Comparison of ENCODE assay signal across 10 cellular contexts in the genomic region with DNA sequence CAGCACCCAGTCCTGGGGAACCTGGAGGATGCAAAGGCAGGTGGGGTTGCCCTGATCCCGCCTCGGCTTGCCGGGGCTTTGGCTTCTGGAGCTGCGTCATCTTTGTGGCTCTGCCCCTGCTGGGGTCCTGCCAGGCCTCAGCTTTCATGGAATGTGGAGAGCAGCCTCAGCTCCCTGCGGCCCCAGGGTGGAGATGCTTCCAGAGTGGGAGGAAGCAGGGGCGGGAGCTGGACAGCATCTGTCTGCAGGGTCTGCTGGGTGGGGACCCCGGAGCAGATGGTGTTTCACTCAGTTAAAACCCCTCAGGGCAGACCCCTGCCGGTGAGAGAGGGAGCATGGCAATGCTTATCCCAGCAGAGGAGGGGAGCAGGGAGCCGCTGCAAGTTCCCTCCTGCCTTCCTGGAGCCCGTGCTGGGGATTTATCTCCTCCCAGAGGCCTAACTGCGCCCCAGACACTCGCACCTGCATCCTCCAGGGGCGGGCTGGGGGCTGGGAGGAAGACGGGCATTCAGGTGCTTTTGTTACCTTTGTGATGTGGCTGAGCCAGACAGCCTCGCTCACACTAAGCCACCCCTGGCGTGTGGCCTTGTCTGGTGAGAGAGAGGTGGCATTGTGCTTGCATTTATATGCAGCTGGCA. TPM values are rescaled to one million over a fixed set of nuclear protein-coding genes. Genes with fewer than 3 reads are reported as not detected.
DNase-seq lines count a peak whose midpoint lies in the region; ATAC-seq and TF ChIP-seq lines count a peak whose summit lies in the region.
"Had no signal": no experiment of that assay in that cellular context is flagged by ENCODE, and none has a peak within 500 bp of the region (broad histone marks: within the 10 kb centered on the region; RNA-seq: fewer than 3 reads in every experiment).

No MANE protein-coding gene starts in this region.

- 22 to 30% (median 26%) methylated on average over 16 of the region's 16 CpGs for WGBS in ovary, 3 donors

- H3K4me3 ChIP-seq in GM23338 (peak overlapping the region; percentile 34; the same call in 1 of the 2 replicates), ovary (no peak overlapping the region)

- DNase-seq in GM23338 (ENCODE audit: low spot score): peak; percentile 94
- DNase-seq in NCI-H526 treated with DMSO at 0.1 percent for 48 hours (lab: John Stamatoyannopoulos, UW): peak; percentile 58
- DNase-seq in foreskin keratinocyte: no peak
- DNase-seq in ovary: peak; percentile 73 to 84 (median 75)
- DNase-seq in natural killer cell treated with Interleukin-12 subunit alpha and Interleukin-12 subunit beta and Interleukin-15 and Interleukin-18, amount 100 ng/mL, for 72 hours (ENCODE audit: low spot score): no peak
- no peak for DNase-seq in RPMI8226
- DNase-seq: NCI-H226, T-helper 2 cell had no signal

- H3K4me2 ChIP-seq in GM23338: peak overlapping the region; percentile 66

- no peaks in the 10 kb centered on the region for H4K20me1 ChIP-seq in GM23338 (replicated peaks; ENCODE audit: insufficient read depth)

- H3K9me3 Mint-ChIP-seq in GM23338: peaks cover 7% of the 10 kb centered on the region; the same call in 2 of the 3 replicates
- no peaks in the 10 kb centered on the region for H3K9me3 Mint-ChIP-seq in natural killer cell treated with Interleukin-12 subunit alpha and Interleukin-12 subunit beta and Interleukin-15 and Interleukin-18, amount 100 ng/mL, for 72 hours

- peak; percentile 93 for ATAC-seq in GM23338
- ATAC-seq in foreskin keratinocyte: peak; percentile 41
- ATAC-seq in HG02610 (IDR thresholded peaks at IDR 0.05; ENCODE audit: unreplicated experiment): no peak
- no peak for ATAC-seq in natural killer cell treated with Interleukin-12 subunit alpha and Interleukin-12 subunit beta and Interleukin-15 and Interleukin-18, amount 100 ng/mL, for 72 hours

- H3K27me3 ChIP-seq in GM23338 (ENCODE audit: insufficient read depth) (no peaks in the 10 kb centered on the region), foreskin keratinocyte (peaks cover 29% of the 10 kb centered on the region), ovary (no peaks in the 10 kb centered on the region)

- intact Hi-C loops in ovary (cut with DNase I): loop anchor here in 1 of 4 donors (5.0 kb wide), 1 partner anchor 580 kb away; no protein-coding TSS in a partner anchor

- TF ChIP-seq CTCF in GM23338 (conservative IDR thresholded peaks at IDR 0.05; ENCODE audit: low read depth in 2 of 2) (peak; percentile 38 to 47; a peak in 3 of 4 replicates), foreskin keratinocyte (conservative IDR thresholded peaks at IDR 0.05) (peak; percentile 6), ovary (IDR thresholded peaks at IDR 0.05) (peak in 1 of 3 donors; percentile 12)

- peaks cover 24% of the 10 kb centered on the region for H3K27me3 Mint-ChIP-seq in GM23338 (ENCODE audit: insufficient read depth, low read depth, poor library complexity)
- H3K27me3 Mint-ChIP-seq in natural killer cell treated with Interleukin-12 subunit alpha and Interleukin-12 subunit beta and Interleukin-15 and Interleukin-18, amount 100 ng/mL, for 72 hours: peaks cover 0 to 2% of the 10 kb centered on the region in 2 donors

- H3F3A ChIP-seq in GM23338 (replicated peaks; ENCODE audit: low read depth): 0 out of 2 replicates have a peak, but pooled peaks cover 7% of the 10 kb centered on the region

- TF ChIP-seq POLR2A in ovary (IDR thresholded peaks at IDR 0.05): no peak

- H3K4me3 Mint-ChIP-seq in GM23338: peak overlapping the region; percentile 36; the same call in 1 of the 3 replicates
- no peak overlapping the region for H3K4me3 Mint-ChIP-seq in natural killer cell treated with Interleukin-12 subunit alpha and Interleukin-12 subunit beta and Interleukin-15 and Interleukin-18, amount 100 ng/mL, for 72 hours

- peaks cover 20% of the 10 kb centered on the region for H3K4me1 ChIP-seq in GM23338 (ENCODE audit: insufficient read depth)
- H3K4me1 ChIP-seq in foreskin keratinocyte: no peaks in the 10 kb centered on the region
- H3K4me1 ChIP-seq in ovary (ENCODE audit: insufficient read depth): peaks cover 15% of the 10 kb centered on the region

- peak overlapping the region; percentile 40; the same call in 1 of the 2 replicates for H3K27ac Mint-ChIP-seq in GM23338
- no peak overlapping the region for H3K27ac Mint-ChIP-seq in natural killer cell treated with Interleukin-12 subunit alpha and Interleukin-12 subunit beta and Interleukin-15 and Interleukin-18, amount 100 ng/mL, for 72 hours

- peak overlapping the region; percentile 60; the same call in 1 of the 2 replicates for H2AFZ ChIP-seq in GM23338

- H3K27ac ChIP-seq in GM23338 (ENCODE audit: low read depth) (peak overlapping the region; percentile 82), foreskin keratinocyte (no peak overlapping the region), ovary (no peak overlapping the region)

- H3K9me2 ChIP-seq in GM23338 (ENCODE audit: insufficient read depth): no peaks in the 10 kb centered on the region

- no peaks in the 10 kb centered on the region for H3K9me3 ChIP-seq in ovary

- H3K36me3 Mint-ChIP-seq in GM23338 (ENCODE audit: low read depth): no peaks in the 10 kb centered on the region; the same call in 2 of the 3 replicates
- H3K36me3 Mint-ChIP-seq in natural killer cell treated with Interleukin-12 subunit alpha and Interleukin-12 subunit beta and Interleukin-15 and Interleukin-18, amount 100 ng/mL, for 72 hours: no peaks in the 10 kb centered on the region

- H3K4me1 Mint-ChIP-seq in GM23338: peaks cover 27% of the 10 kb centered on the region
- no peaks in the 10 kb centered on the region for H3K4me1 Mint-ChIP-seq in natural killer cell treated with Interleukin-12 subunit alpha and Interleukin-12 subunit beta and Interleukin-15 and Interleukin-18, amount 100 ng/mL, for 72 hours (ENCODE audit: low read depth in 2 of 2)

- no peaks in the 10 kb centered on the region for H3K79me2 ChIP-seq in GM23338 (replicated peaks; ENCODE audit: insufficient read depth)

- no peak for TF ChIP-seq EP300 in ovary (IDR thresholded peaks at IDR 0.05)

- H3K36me3 ChIP-seq in GM23338 (ENCODE audit: insufficient read depth): no peaks in the 10 kb centered on the region
- H3K36me3 ChIP-seq in ovary: no peaks in the 10 kb centered on the region

TF ChIP-seq in GM23338, 12 proteins besides CTCF, POLR2A, EP300 and RAD21 (continues in another document):
- no peak for TF ChIP-seq ZNF114 (CRISPR knock-in tag; IDR thresholded peaks at IDR 0.05)
- TF ChIP-seq EZH2phosphoT487 (IDR thresholded peaks at IDR 0.05; ENCODE audit: unreplicated experiment): no peak
- no peak for TF ChIP-seq POLR2AphosphoS5 (IDR thresholded peaks at IDR 0.05; ENCODE audit: low read depth)
- TF ChIP-seq ZNF331 (CRISPR knock-in tag; IDR thresholded peaks at IDR 0.05; ENCODE audit: low read depth): no peak
- no peak for TF ChIP-seq REST (IDR thresholded peaks at IDR 0.05; ENCODE audit: unreplicated experiment)
- TF ChIP-seq, protein P1, sequence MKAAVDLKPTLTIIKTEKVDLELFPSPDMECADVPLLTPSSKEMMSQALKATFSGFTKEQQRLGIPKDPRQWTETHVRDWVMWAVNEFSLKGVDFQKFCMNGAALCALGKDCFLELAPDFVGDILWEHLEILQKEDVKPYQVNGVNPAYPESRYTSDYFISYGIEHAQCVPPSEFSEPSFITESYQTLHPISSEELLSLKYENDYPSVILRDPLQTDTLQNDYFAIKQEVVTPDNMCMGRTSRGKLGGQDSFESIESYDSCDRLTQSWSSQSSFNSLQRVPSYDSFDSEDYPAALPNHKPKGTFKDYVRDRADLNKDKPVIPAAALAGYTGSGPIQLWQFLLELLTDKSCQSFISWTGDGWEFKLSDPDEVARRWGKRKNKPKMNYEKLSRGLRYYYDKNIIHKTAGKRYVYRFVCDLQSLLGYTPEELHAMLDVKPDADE (IDR thresholded peaks at IDR 0.05): no peak
- no peak for TF ChIP-seq EZH2 (IDR thresholded peaks at IDR 0.05; ENCODE audit: low read depth, unreplicated experiment)
- no peak for TF ChIP-seq CREB1 (CRISPR knock-in tag; IDR thresholded peaks at IDR 0.05; ENCODE audit: low read depth)
- no peak for TF ChIP-seq NANOG (IDR thresholded peaks at IDR 0.05; ENCODE audit: borderline replicate concordance)

RNA-seq across cellular contexts. Expression of gene GRIK4, which starts 15.7 kb away (rescaled TPM):
- total RNA-seq in GM23338 (2014; rRNA removed; shearing (Covaris generic)): 1.4 and 2.2 TPM in 2 replicates
- polyA plus RNA-seq in GM23338 (2016; fragmentation: Nextera tagmentation; extraction: Ambion mirVana) (0.63 and 1.1 TPM in 2 replicates), foreskin keratinocyte (not detected in 2 replicates), ovary (1 to 10 TPM; 1.3 to 1.5 TPM)
- total RNA-seq in foreskin keratinocyte (not detected in 2 replicates), ovary (10 to 100 TPM in 2 of 7 donors, 1 to 10 TPM in 5; 1.4 to 13.4 (median 5.4) TPM)
- 1 to 10 TPM; 1.4 to 1.8 TPM for total RNA-seq in natural killer cell treated with Interleukin-12 subunit alpha and Interleukin-12 subunit beta and Interleukin-15 and Interleukin-18, amount 100 ng/mL, for 72 hours
- total RNA-seq: dermis microvascular lymphatic vessel endothelial cell had no signal

Comparison
In these comparisons a context has a peak if more than half of its experiments do, and no peak if none do; other contexts are left out.
1. ATAC-seq: peak in GM23338 (single experiment) and foreskin keratinocyte (single experiment); none in HG02610 (single experiment) and natural killer cell treated with Interleukin-12 subunit alpha and Interleukin-12 subunit beta and Interleukin-15 and Interleukin-18, amount 100 ng/mL, for 72 hours (0 of 2).
2. DNase-seq: peak in GM23338 (single experiment), NCI-H526 treated with DMSO at 0.1 percent for 48 hours (single experiment) and ovary (5 of 5); none in foreskin keratinocyte (0 of 2), natural killer cell treated with Interleukin-12 subunit alpha and Interleukin-12 subunit beta and Interleukin-15 and Interleukin-18, amount 100 ng/mL, for 72 hours (single experiment) and RPMI8226 (single experiment).